ENCODE assay signal across 13 cellular contexts in the genomic region with DNA sequence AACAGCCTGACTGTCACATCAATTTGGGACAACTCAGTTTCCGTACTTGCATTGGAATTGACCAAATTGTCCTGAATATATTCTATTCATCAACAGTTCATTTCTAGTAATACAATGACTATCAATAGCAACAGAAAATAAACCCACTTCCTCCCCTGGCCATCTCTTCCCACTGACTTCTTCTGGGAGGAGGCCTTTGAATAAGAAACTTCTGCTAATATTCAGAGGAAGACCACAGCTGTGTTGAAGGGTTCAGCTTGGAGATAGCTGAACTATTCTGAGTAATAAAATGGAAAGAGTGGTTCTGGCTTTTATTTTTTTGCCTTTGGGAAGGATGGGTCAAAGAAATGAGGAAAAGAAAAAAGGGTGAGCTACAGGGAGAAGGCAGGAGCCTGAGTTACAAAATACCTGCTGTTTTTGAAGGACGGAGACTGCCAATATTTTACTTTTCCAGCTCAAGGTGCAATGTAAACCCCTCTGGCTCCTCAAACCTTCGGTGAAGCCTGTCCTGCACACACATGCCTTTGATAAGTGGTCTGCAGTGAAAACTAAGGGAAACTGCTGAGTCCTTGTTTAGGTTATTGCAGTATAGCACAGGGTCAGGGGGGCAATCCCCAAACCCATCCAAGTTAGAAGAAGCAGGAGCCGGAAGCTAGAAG. TPM values are rescaled to one million over a fixed set of nuclear protein-coding genes. Genes with fewer than 3 reads are reported as not detected.
DNase-seq lines count a peak whose midpoint lies in the region; ATAC-seq and TF ChIP-seq lines count a peak whose summit lies in the region.
"Had no signal": no experiment of that assay in that cellular context is flagged by ENCODE, and none has a peak within 500 bp of the region (broad histone marks: within the 10 kb centered on the region; RNA-seq: fewer than 3 reads in every experiment).

No MANE protein-coding gene starts in this region.

- no peaks in the 10 kb centered on the region for H3K27me3 ChIP-seq in smooth muscle cell (ENCODE audit: low read depth)

- no peak for ATAC-seq in natural killer cell treated with Interleukin-12 subunit alpha and Interleukin-12 subunit beta and Interleukin-15 and Interleukin-18, amount 100 ng/mL, for 72 hours
- no peak for ATAC-seq in left lobe of liver

- H3K4me1 ChIP-seq in smooth muscle cell (ENCODE audit: low read depth): no peaks in the 10 kb centered on the region

- CTCF ChIA-PET in activated CD4-positive, alpha-beta memory T cell treated with anti-CD3 and anti-CD28 coated beads for 36 hours (lab: Charles Lee): interaction anchor here (0.9 to 7.5 kb wide), 9 partner anchors 9 to 94 kb away, joined by 3 to 38 read pairs (median 7); no protein-coding TSS in a partner anchor

- H3K27ac ChIP-seq in KOPT-K1 (ENCODE audit: low read depth, low read length, poor library complexity, severe bottlenecking): peak overlapping the region; percentile 90
- no peak overlapping the region for H3K27ac ChIP-seq in smooth muscle cell (ENCODE audit: low read depth)

- H3K9me3 ChIP-seq in KOPT-K1 (ENCODE audit: insufficient read depth, low read length, poor library complexity, severe bottlenecking) (no peaks in the 10 kb centered on the region), smooth muscle cell (replicated peaks; ENCODE audit: low read depth) (no peaks in the 10 kb centered on the region)

- no peaks in the 10 kb centered on the region for H4K20me1 ChIP-seq in smooth muscle cell (ENCODE audit: low read depth)

- H3K27me3 Mint-ChIP-seq in activated CD4-positive, alpha-beta memory T cell treated with anti-CD3 and anti-CD28 coated beads for 36 hours: no peaks in the 10 kb centered on the region
- no peaks in the 10 kb centered on the region for H3K27me3 Mint-ChIP-seq in natural killer cell treated with Interleukin-12 subunit alpha and Interleukin-12 subunit beta and Interleukin-15 and Interleukin-18, amount 100 ng/mL, for 72 hours

- POLR2A ChIA-PET in activated CD4-positive, alpha-beta memory T cell treated with anti-CD3 and anti-CD28 coated beads for 36 hours (lab: Charles Lee): interaction anchor here (0.6 to 7.3 kb wide), 10 partner anchors 10 to 93 kb away, joined by 3 to 91 read pairs (median 4); no protein-coding TSS in a partner anchor

- no peak for TF ChIP-seq CTCF in smooth muscle cell (IDR thresholded peaks at IDR 0.05; ENCODE audit: borderline replicate concordance, insufficient read depth, poor library complexity, severe bottlenecking)

- H3K79me2 ChIP-seq in smooth muscle cell (ENCODE audit: low read depth): no peaks in the 10 kb centered on the region

- intact Hi-C loops in activated CD4-positive, alpha-beta memory T cell treated with anti-CD3 and anti-CD28 coated beads for 36 hours (cut with micrococcal nuclease): no loop called here

- peak; percentile 21 for DNase-seq in SKM-1 treated with dmso at 0.1 percent for 144 hours (lab: John Stamatoyannopoulos, UW; ENCODE audit: unreplicated experiment)
- DNase-seq in SKM-1 (lab: John Stamatoyannopoulos, UW; ENCODE audit: unreplicated experiment): no peak
- no peak for DNase-seq in activated CD4-positive, alpha-beta memory T cell treated with anti-CD3 and anti-CD28 coated beads for 36 hours
- DNase-seq in natural killer cell treated with Interleukin-12 subunit alpha and Interleukin-12 subunit beta and Interleukin-15 and Interleukin-18, amount 100 ng/mL, for 72 hours (ENCODE audit: low spot score): no peak
- DNase-seq in left lobe of liver (ENCODE audit: low spot score): no peak
- DNase-seq in retina: no peak
- no peak for DNase-seq in smooth muscle cell (lab: John Stamatoyannopoulos, UW; ENCODE audit: unreplicated experiment)
- DNase-seq: 8988T, Calu3, dermis blood vessel endothelial cell, NCI-H1105, NCI-H446 had no signal

- H3K4me3 ChIP-seq in smooth muscle cell: no peak overlapping the region

- peaks cover under 1% of the 10 kb centered on the region for H3K36me3 Mint-ChIP-seq in activated CD4-positive, alpha-beta memory T cell treated with anti-CD3 and anti-CD28 coated beads for 36 hours
- H3K36me3 Mint-ChIP-seq in natural killer cell treated with Interleukin-12 subunit alpha and Interleukin-12 subunit beta and Interleukin-15 and Interleukin-18, amount 100 ng/mL, for 72 hours: no peaks in the 10 kb centered on the region

- H3K9me3 Mint-ChIP-seq in activated CD4-positive, alpha-beta memory T cell treated with anti-CD3 and anti-CD28 coated beads for 36 hours: no peaks in the 10 kb centered on the region
- H3K9me3 Mint-ChIP-seq in natural killer cell treated with Interleukin-12 subunit alpha and Interleukin-12 subunit beta and Interleukin-15 and Interleukin-18, amount 100 ng/mL, for 72 hours: peaks cover 3% of the 10 kb centered on the region

- H3K4me3 Mint-ChIP-seq in activated CD4-positive, alpha-beta memory T cell treated with anti-CD3 and anti-CD28 coated beads for 36 hours: peak overlapping the region; percentile 69
- peak overlapping the region; percentile 76 for H3K4me3 Mint-ChIP-seq in natural killer cell treated with Interleukin-12 subunit alpha and Interleukin-12 subunit beta and Interleukin-15 and Interleukin-18, amount 100 ng/mL, for 72 hours

- whole genome bisulfite sequencing in smooth muscle cell (ENCODE audit: low lambda C conversion rate): 89% methylated on average over 4 of the region's 4 CpGs

- peaks cover 82% of the 10 kb centered on the region for H3K4me1 Mint-ChIP-seq in activated CD4-positive, alpha-beta memory T cell treated with anti-CD3 and anti-CD28 coated beads for 36 hours (ENCODE audit: low read depth)
- peaks cover 80 to 81% of the 10 kb centered on the region in 2 donors for H3K4me1 Mint-ChIP-seq in natural killer cell treated with Interleukin-12 subunit alpha and Interleukin-12 subunit beta and Interleukin-15 and Interleukin-18, amount 100 ng/mL, for 72 hours (ENCODE audit: low read depth in 2 of 2)

- peak overlapping the region; percentile 92 for H3K27ac Mint-ChIP-seq in activated CD4-positive, alpha-beta memory T cell treated with anti-CD3 and anti-CD28 coated beads for 36 hours
- peak overlapping the region; percentile 82 to 84 for H3K27ac Mint-ChIP-seq in natural killer cell treated with Interleukin-12 subunit alpha and Interleukin-12 subunit beta and Interleukin-15 and Interleukin-18, amount 100 ng/mL, for 72 hours

- no peak overlapping the region for H2AFZ ChIP-seq in smooth muscle cell (ENCODE audit: low read depth)

- no peak overlapping the region for H3K9ac ChIP-seq in smooth muscle cell (ENCODE audit: low read depth)

- H3K4me2 ChIP-seq in smooth muscle cell: no peak overlapping the region

- H3K36me3 ChIP-seq in KOPT-K1 (ENCODE audit: insufficient read depth, low read length) (peaks cover 3% of the 10 kb centered on the region; the same call in 1 of the 2 replicates), smooth muscle cell (ENCODE audit: low read depth) (no peaks in the 10 kb centered on the region)

- H3F3A ChIP-seq in smooth muscle cell (ENCODE audit: low read depth): no peaks in the 10 kb centered on the region

RNA-seq across cellular contexts. Expression of a gene that starts 29.9 kb away (rescaled TPM):
- total RNA-seq in activated CD4-positive, alpha-beta memory T cell treated with anti-CD3 and anti-CD28 coated beads for 36 hours: 100 to 1,000 TPM; 105 to 106 TPM
- 10 to 100 TPM; 71.9 to 72.8 TPM for total RNA-seq in natural killer cell treated with Interleukin-12 subunit alpha and Interleukin-12 subunit beta and Interleukin-15 and Interleukin-18, amount 100 ng/mL, for 72 hours
- total RNA-seq in left lobe of liver (4.4 TPM), smooth muscle cell (0.22 TPM in 1 of 2 replicates, not detected in the other)
- polyA plus RNA-seq in smooth muscle cell: 0.06 and 0.07 TPM in 2 replicates
- total RNA-seq: dermis blood vessel endothelial cell had no signal

Comparison
In these comparisons a context has a peak if more than half of its experiments do, and no peak if none do; other contexts are left out.
1. RNA of a gene that starts 29.9 kb away (total RNA-seq): 105 to 106 TPM in activated CD4-positive, alpha-beta memory T cell treated with anti-CD3 and anti-CD28 coated beads for 36 hours and 71.9 to 72.8 TPM in natural killer cell treated with Interleukin-12 subunit alpha and Interleukin-12 subunit beta and Interleukin-15 and Interleukin-18, amount 100 ng/mL, for 72 hours; 4.4 TPM in left lobe of liver (single experiment) and 0.22 TPM in smooth muscle cell; every median in the first group is over 10 times any median in the second.